Comparison of ENCODE assay signal across 24 cellular contexts in genomic region chr15:94335616-94336015, GRCh38.
"Had no signal": no experiment of that assay in that cellular context is flagged by ENCODE, and none has a peak within 500 bp of the region (broad histone marks: within the 10 kb centered on the region; RNA-seq: fewer than 3 reads in every experiment).

No MANE protein-coding gene starts in this region.

- H3K27me3 Mint-ChIP-seq: activated naive CD8-positive, alpha-beta T cell treated with anti-CD3 and anti-CD28 coated beads for 36 hours; activated T-helper 17 cell treated with anti-CD3 and anti-CD28 coated beads, Interleukin-2, amount 50 U/mL, for 72 hours; memory B cell; stimulated activated memory B cell treated with anti-CD40 and anti-IgM and Interleukin-4, amounts not matched to agents 10 μg/mL and 1 μg/mL and 100 μg/mL, for 72 hours had no signal

- DNase-seq: activated CD4-positive, alpha-beta T cell treated with anti-CD3 and anti-CD28 coated beads, Interleukin-2, amount 50 U/mL, for 1 hour; activated CD8-positive, alpha-beta T cell treated with anti-CD3 and anti-CD28 coated beads, Interleukin-2, amount 10 ng/mL, durations not matched to agents 7 days and 5 days; activated naive CD4-positive, alpha-beta T cell treated with Interleukin-2 at 50 U/mL for 16 hours; activated naive CD8-positive, alpha-beta T cell treated with anti-CD3 and anti-CD28 coated beads for 36 hours; activated T-cell treated with anti-CD3 and anti-CD28 coated beads, Interleukin-2, amount 50 U/mL, for 1 hour; amygdala; colonic mucosa; gastrocnemius medialis; hypothalamus; islet precursor cell; left cardiac atrium; occipital lobe; sigmoid colon; stimulated activated CD4-positive, alpha-beta T cell treated with anti-CD3 and anti-CD28 coated beads, Interleukin-15, amount 100 ng/mL, for 24 hours; stomach; transverse colon had no signal

- ATAC-seq: activated CD4-positive, CD25-positive, alpha-beta regulatory T cell treated with anti-CD3 and anti-CD28 coated beads, Interleukin-2, amount 50 U/mL, for 24 hours; activated CD8-positive, alpha-beta T cell treated with anti-CD3 and anti-CD28 coated beads, Interleukin-2, amount 10 ng/mL, durations not matched to agents 7 days and 5 days; activated T-helper 17 cell treated with anti-CD3 and anti-CD28 coated beads, Interleukin-2, amount 50 U/mL, for 72 hours; gastrocnemius medialis; left cardiac atrium; stimulated activated memory B cell treated with anti-CD40 and anti-IgM and Interleukin-4, amounts not matched to agents 10 μg/mL and 1 μg/mL and 100 μg/mL, for 72 hours had no signal

- FAIRE-seq: bronchial epithelial cell, urothelium cell line had no signal

- H3K4me3 Mint-ChIP-seq: activated CD8-positive, alpha-beta T cell treated with anti-CD3 and anti-CD28 coated beads, Interleukin-2, amount 10 ng/mL, durations not matched to agents 7 days and 5 days; activated naive CD8-positive, alpha-beta T cell treated with anti-CD3 and anti-CD28 coated beads for 36 hours; activated T-helper 17 cell treated with anti-CD3 and anti-CD28 coated beads, Interleukin-2, amount 50 U/mL, for 72 hours; memory B cell; neural crest cell; stimulated activated memory B cell treated with anti-CD40 and anti-IgM and Interleukin-4, amounts not matched to agents 10 μg/mL and 1 μg/mL and 100 μg/mL, for 72 hours had no signal

- H3K4me1 ChIP-seq: colonic mucosa, gastrocnemius medialis, sigmoid colon, stomach, transverse colon had no signal

- H3K9me3 Mint-ChIP-seq: activated naive CD8-positive, alpha-beta T cell treated with anti-CD3 and anti-CD28 coated beads for 36 hours; activated T-helper 17 cell treated with anti-CD3 and anti-CD28 coated beads, Interleukin-2, amount 50 U/mL, for 72 hours; memory B cell; neural crest cell; stimulated activated memory B cell treated with anti-CD40 and anti-IgM and Interleukin-4, amounts not matched to agents 10 μg/mL and 1 μg/mL and 100 μg/mL, for 72 hours had no signal

- H3K4me3 ChIP-seq: colonic mucosa, gastrocnemius medialis, sigmoid colon, smooth muscle cell, stomach, transverse colon had no signal

- H3K9me3 ChIP-seq: colonic mucosa, gastrocnemius medialis, sigmoid colon, stomach, transverse colon had no signal

- H3K4me2 ChIP-seq: smooth muscle cell had no signal

- H3K27ac ChIP-seq: colonic mucosa, gastrocnemius medialis, sigmoid colon, stomach, transverse colon had no signal

- H3K27ac Mint-ChIP-seq: activated CD8-positive, alpha-beta T cell treated with anti-CD3 and anti-CD28 coated beads, Interleukin-2, amount 10 ng/mL, durations not matched to agents 7 days and 5 days; activated naive CD8-positive, alpha-beta T cell treated with anti-CD3 and anti-CD28 coated beads for 36 hours; activated T-helper 17 cell treated with anti-CD3 and anti-CD28 coated beads, Interleukin-2, amount 50 U/mL, for 72 hours; memory B cell; stimulated activated memory B cell treated with anti-CD40 and anti-IgM and Interleukin-4, amounts not matched to agents 10 μg/mL and 1 μg/mL and 100 μg/mL, for 72 hours had no signal

- H3K4me1 Mint-ChIP-seq: activated T-helper 17 cell treated with anti-CD3 and anti-CD28 coated beads, Interleukin-2, amount 50 U/mL, for 72 hours; stimulated activated memory B cell treated with anti-CD40 and anti-IgM and Interleukin-4, amounts not matched to agents 10 μg/mL and 1 μg/mL and 100 μg/mL, for 72 hours had no signal
